31 cellular contexts compared by ENCODE assay signal in the genomic region with DNA sequence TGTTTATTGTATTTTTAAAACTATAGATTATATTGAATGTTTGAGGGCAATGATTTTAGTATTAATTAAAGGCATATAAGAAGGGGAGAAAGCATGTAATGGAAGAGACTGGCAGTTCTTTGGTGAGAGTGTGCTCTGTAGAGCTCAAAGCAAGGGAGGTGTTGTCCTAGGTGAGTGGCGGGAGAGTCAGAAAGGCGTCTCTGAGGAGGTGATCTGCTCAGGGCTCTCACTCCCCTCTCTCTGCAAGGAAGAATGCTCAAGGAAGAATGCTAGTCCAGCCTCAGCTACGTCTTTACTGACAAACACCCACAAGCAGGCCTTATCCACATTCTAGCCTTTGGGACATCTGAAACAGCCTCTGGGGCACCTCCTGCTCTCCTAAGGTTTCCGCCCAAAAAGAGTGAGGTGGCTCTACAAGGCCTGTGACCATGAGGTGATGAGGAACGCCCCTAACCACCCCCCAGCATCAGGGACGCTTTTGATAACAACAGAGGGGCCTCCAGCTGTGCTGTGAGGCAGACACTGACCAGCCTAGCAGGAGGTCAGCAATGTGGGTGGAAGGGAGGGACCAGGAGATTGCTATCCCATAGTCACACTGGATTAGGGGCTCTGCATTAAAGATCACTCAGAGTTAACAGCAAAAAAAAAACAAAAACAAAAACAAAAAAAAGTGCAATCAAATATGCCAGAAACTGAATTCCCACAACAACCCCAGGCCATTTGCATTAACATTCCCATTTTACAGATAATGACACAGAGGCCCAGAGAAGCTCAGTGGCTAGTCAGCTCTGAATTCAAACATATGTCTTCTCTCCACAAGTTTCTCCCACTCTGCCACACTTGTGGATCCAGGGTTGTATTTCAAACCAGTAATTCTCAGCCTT.
DNase-seq lines count a peak whose midpoint lies in the region; ATAC-seq and TF ChIP-seq lines count a peak whose summit lies in the region.
"Had no signal": no experiment of that assay in that cellular context is flagged by ENCODE, and none has a peak within 500 bp of the region (broad histone marks: within the 10 kb centered on the region; RNA-seq: fewer than 3 reads in every experiment).

No MANE protein-coding gene starts in this region.

- WGBS in HUES64: 35% methylated on average over 6 of the region's 6 CpGs
- WGBS in endodermal cell (ENCODE audit: insufficient coverage in 1 of 2, insufficient read length in 1 of 2), 2 experiments: 46 to 57% methylated on average over 2 to 6 of the region's 6 CpGs

- H3K27ac Mint-ChIP-seq in Caco-2 (ENCODE audit: unreplicated experiment) (peak overlapping the region; percentile 56), endodermal cell (peak overlapping the region; percentile 94), nephron (peak overlapping the region; percentile 34 to 88 (median 67))
- H3K27ac Mint-ChIP-seq: activated B cell treated with CpG ODN at 0.5 μM for 24 hours; CD4-positive, alpha-beta T cell; stimulated activated naive CD8-positive, alpha-beta T cell treated with anti-CD3 and anti-CD28 coated beads, Interleukin-15, Interleukin-2, amounts not matched to agents 100 ng/mL and 50 ng/mL, for 24 hours had no signal

- H3K4me1 Mint-ChIP-seq in Caco-2 (ENCODE audit: low read depth, unreplicated experiment) (peaks cover 14% of the 10 kb centered on the region), endodermal cell (peaks cover 31% of the 10 kb centered on the region), nephron (peaks cover 53% of the 10 kb centered on the region)
- H3K4me1 Mint-ChIP-seq: activated B cell treated with CpG ODN at 0.5 μM for 24 hours had no signal

- POLR2A ChIA-PET in Caco-2 (lab: Charles Lee): no interaction called here

- H3K9ac ChIP-seq in HUES64 (ENCODE audit: low read depth, low read length): no peak overlapping the region
- H3K9ac ChIP-seq in endodermal cell (ENCODE audit: extremely low read depth, low read length, poor library complexity, severe bottlenecking): peak overlapping the region; percentile 35

- H3K36me3 Mint-ChIP-seq in Caco-2 (ENCODE audit: insufficient read depth, unreplicated experiment): no peaks in the 10 kb centered on the region
- H3K36me3 Mint-ChIP-seq in endodermal cell (ENCODE audit: low read depth): no peaks in the 10 kb centered on the region
- no peaks in the 10 kb centered on the region for H3K36me3 Mint-ChIP-seq in nephron (ENCODE audit: low read depth)

- H3K27ac ChIP-seq in HUES64 (ENCODE audit: low read depth, low read length) (peak overlapping the region; percentile 74; the same call in 1 of the 2 replicates), endodermal cell (ENCODE audit: low read depth, low read length) (peak overlapping the region; percentile 16)
- H3K27ac ChIP-seq: body of pancreas, skin epidermis, thoracic aorta, uterus had no signal

- H3K9me3 ChIP-seq in Caco-2: no peaks in the 10 kb centered on the region
- no peaks in the 10 kb centered on the region for H3K9me3 ChIP-seq in HUES64 (ENCODE audit: insufficient read depth, low read depth, low read length)
- no peaks in the 10 kb centered on the region for H3K9me3 ChIP-seq in endodermal cell (ENCODE audit: control insufficient read depth, low read length)
- H3K9me3 ChIP-seq: body of pancreas, thoracic aorta, uterus had no signal

- H3K27me3 ChIP-seq in Caco-2 (replicated peaks; ENCODE audit: control insufficient read depth, insufficient read depth, low read length) (no peaks in the 10 kb centered on the region), HUES64 (ENCODE audit: insufficient read depth, low read length) (no peaks in the 10 kb centered on the region), endodermal cell (ENCODE audit: control insufficient read depth, insufficient read depth, low read length, poor library complexity, severe bottlenecking) (no peaks in the 10 kb centered on the region)
- H3K27me3 ChIP-seq: body of pancreas, uterus had no signal

- H3K36me3 ChIP-seq in Caco-2 (ENCODE audit: control insufficient read depth, insufficient read depth, low read length): no peaks in the 10 kb centered on the region
- no peaks in the 10 kb centered on the region for H3K36me3 ChIP-seq in HUES64 (ENCODE audit: insufficient read depth, low read length)
- no peaks in the 10 kb centered on the region for H3K36me3 ChIP-seq in endodermal cell (ENCODE audit: control insufficient read depth, insufficient read depth, low read length)
- H3K36me3 ChIP-seq: thoracic aorta, uterus had no signal

- CTCF ChIA-PET in Caco-2 (lab: Charles Lee): interaction anchor here (0.5 kb wide), 1 partner anchor 16 kb away, joined by 3 read pairs; no protein-coding TSS in a partner anchor

- H3K9me3 Mint-ChIP-seq in Caco-2 (ENCODE audit: unreplicated experiment): no peaks in the 10 kb centered on the region
- no peaks in the 10 kb centered on the region for H3K9me3 Mint-ChIP-seq in endodermal cell
- no peaks in the 10 kb centered on the region for H3K9me3 Mint-ChIP-seq in nephron
- H3K9me3 Mint-ChIP-seq: activated B cell treated with CpG ODN at 0.5 μM for 24 hours; CD4-positive, alpha-beta T cell; stimulated activated naive CD8-positive, alpha-beta T cell treated with anti-CD3 and anti-CD28 coated beads, Interleukin-15, Interleukin-2, amounts not matched to agents 100 ng/mL and 50 ng/mL, for 24 hours had no signal

- H3K27me3 Mint-ChIP-seq in Caco-2 (ENCODE audit: insufficient read depth, unreplicated experiment) (no peaks in the 10 kb centered on the region), endodermal cell (ENCODE audit: insufficient read depth) (peaks cover 1% of the 10 kb centered on the region), nephron (ENCODE audit: low read depth) (peaks cover 7% of the 10 kb centered on the region)
- H3K27me3 Mint-ChIP-seq: activated B cell treated with CpG ODN at 0.5 μM for 24 hours; CD4-positive, alpha-beta T cell had no signal

- DNase-seq in Caco-2 (peak in 1 of 2 experiments; percentile 41), endodermal cell (peak; percentile 85), MV-4-11 (lab: John Stamatoyannopoulos, UW) (no peak), GM20000 (ENCODE audit: low spot score) (no peak), SHP77 (lab: John Stamatoyannopoulos, UW) (no peak)
- DNase-seq: activated B cell treated with CpG ODN at 0.5 μM for 24 hours; activated CD4-positive, alpha-beta T cell treated with anti-CD3 and anti-CD28 coated beads, Interleukin-2, amount 50 U/mL, for 1 hour; activated naive CD4-positive, alpha-beta T cell; activated T-cell treated with anti-CD3 and anti-CD28 coated beads, Interleukin-2, amount 50 U/mL, for 48 hours; AML-193; body of pancreas; CD4-positive, alpha-beta T cell; effector CD8-positive, alpha-beta T cell; erythroblast; foreskin fibroblast; head of caudate nucleus; left cardiac atrium; NCI-H1092; NCI-H1694 treated with DMSO at 0.1 percent for 48 hours; NCI-H2171; NCI-H524 treated with DMSO at 0.1 percent for 48 hours; PC-3; Right ventricle myocardium superior; T1000; uterus had no signal

- H3K4me3 ChIP-seq in Caco-2 (ENCODE audit: low read depth, low read length) (no peak overlapping the region), HUES64 (ENCODE audit: low read length) (no peak overlapping the region), endodermal cell (ENCODE audit: low read length) (no peak overlapping the region)
- H3K4me3 ChIP-seq: body of pancreas, skin epidermis, thoracic aorta, uterus had no signal

- BruUV-seq in Caco-2 (replicated peaks; lab: Mats Ljungman, UMichigan): no TSS peak

- ATAC-seq in GM21447 (IDR thresholded peaks at IDR 0.05; ENCODE audit: unreplicated experiment): no peak
- ATAC-seq: body of pancreas, PC-3 had no signal

- no peak overlapping the region for H3K4me3 Mint-ChIP-seq in Caco-2 (ENCODE audit: unreplicated experiment)
- H3K4me3 Mint-ChIP-seq in endodermal cell: peak overlapping the region; percentile 18
- peak overlapping the region in 1 of 3 experiments; percentile 20 for H3K4me3 Mint-ChIP-seq in nephron
- H3K4me3 Mint-ChIP-seq: activated B cell treated with CpG ODN at 0.5 μM for 24 hours; CD4-positive, alpha-beta T cell; stimulated activated naive CD8-positive, alpha-beta T cell treated with anti-CD3 and anti-CD28 coated beads, Interleukin-15, Interleukin-2, amounts not matched to agents 100 ng/mL and 50 ng/mL, for 24 hours had no signal

- TF ChIP-seq CTCF in Caco-2 (IDR thresholded peaks at IDR 0.05; ENCODE audit: insufficient read depth in 1 of 2, low read depth in 1 of 2, low read length in 1 of 2, severe bottlenecking in 1 of 2, unreplicated experiment in 1 of 2): no peak
- TF ChIP-seq CTCF in endodermal cell (conservative IDR thresholded peaks at IDR 0.05): no peak
- TF ChIP-seq CTCF in nephron (IDR thresholded peaks at IDR 0.05; ENCODE audit: unreplicated experiment in 3 of 3): no peak
- no peak for TF ChIP-seq CTCF in GM20000 (IDR thresholded peaks at IDR 0.05; ENCODE audit: extremely low read depth, missing control alignments)

- intact Hi-C loops in Caco-2 (cut with micrococcal nuclease; ENCODE audit: unreplicated experiment): loop anchor here (2.0 kb wide), 1 partner anchor 58 kb away; no protein-coding TSS in a partner anchor

- H3K4me1 ChIP-seq in Caco-2: peaks cover 18% of the 10 kb centered on the region
- H3K4me1 ChIP-seq in HUES64 (ENCODE audit: insufficient read depth, low read length): peaks cover 34% of the 10 kb centered on the region
- peaks cover 16% of the 10 kb centered on the region for H3K4me1 ChIP-seq in endodermal cell (ENCODE audit: control insufficient read depth, insufficient read depth, low read length)
- H3K4me1 ChIP-seq: body of pancreas, uterus had no signal
